In the genomic region with DNA sequence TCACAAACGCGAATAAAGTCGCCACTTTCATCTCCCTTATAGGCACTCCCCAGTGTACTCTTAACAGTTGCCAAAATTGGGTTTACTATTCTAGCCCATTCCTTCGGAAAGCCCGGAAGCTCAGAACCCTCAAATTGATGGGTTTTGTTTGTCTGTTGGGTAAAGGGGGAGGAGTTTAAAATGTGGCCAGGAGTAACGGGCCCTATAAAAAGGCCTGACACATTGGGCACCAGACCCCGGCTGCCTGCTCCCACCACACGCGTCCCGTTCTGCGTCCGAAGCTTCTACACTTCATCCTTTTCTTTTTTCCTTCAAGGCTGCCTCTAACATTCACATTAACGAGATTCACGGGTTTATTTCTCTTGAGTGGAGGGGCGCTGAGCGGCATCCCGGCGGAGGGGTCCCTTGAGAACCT, we compare ENCODE assay signal across 8 cellular contexts. TPM values are rescaled to one million over a fixed set of nuclear protein-coding genes. Genes with fewer than 3 reads are reported as not detected.
DNase-seq lines count a peak whose midpoint lies in the region; ATAC-seq and TF ChIP-seq lines count a peak whose summit lies in the region.

No MANE protein-coding gene starts in this region.

- peaks cover 5% of the 10 kb centered on the region for H3K36me3 Mint-ChIP-seq in IgD-negative memory B cell
- H3K36me3 Mint-ChIP-seq in neural progenitor cell = peaks cover 3% of the 10 kb centered on the region

- H3K4me2 ChIP-seq in neural progenitor cell = peak overlapping the region; percentile 88

- peak overlapping the region; percentile 93 to 98 (median 96) for H3K4me3 Mint-ChIP-seq in IgD-negative memory B cell
- peak overlapping the region; percentile 93 for H3K4me3 Mint-ChIP-seq in neural progenitor cell

- no peak overlapping the region for H3K9ac ChIP-seq in neural progenitor cell

- TF ChIP-seq CTCF in GM12875 (IDR thresholded peaks at IDR 0.05; ENCODE audit: borderline replicate concordance, insufficient read depth, low read depth, low read length) (no peak), choroid plexus epithelial cell (conservative IDR thresholded peaks at IDR 0.05; ENCODE audit: low read depth, low read length) (no peak), neural progenitor cell (IDR thresholded peaks at IDR 0.05) (no peak)

- H3K27me3 Mint-ChIP-seq in IgD-negative memory B cell = no peaks in the 10 kb centered on the region
- no peaks in the 10 kb centered on the region for H3K27me3 Mint-ChIP-seq in neural progenitor cell (ENCODE audit: insufficient read depth, low read depth)

- no peaks in the 10 kb centered on the region for H3K36me3 ChIP-seq in neural progenitor cell

- H3K9me3 ChIP-seq in neural progenitor cell (ENCODE audit: low read depth) = no peaks in the 10 kb centered on the region

- H4K20me1 ChIP-seq in neural progenitor cell (ENCODE audit: low read depth) = peaks cover 27% of the 10 kb centered on the region

- H3K27ac Mint-ChIP-seq in IgD-negative memory B cell = peak overlapping the region; percentile 97 to 99 (median 97)
- no peak overlapping the region for H3K27ac Mint-ChIP-seq in neural progenitor cell

- peak overlapping the region; percentile 86 for H2AFZ ChIP-seq in neural progenitor cell (replicated peaks)

- no peak for ATAC-seq in GM18867 (IDR thresholded peaks at IDR 0.05; ENCODE audit: unreplicated experiment)

- H3K27me3 ChIP-seq in neural progenitor cell = peaks cover 10% of the 10 kb centered on the region

- H3K9me3 Mint-ChIP-seq in IgD-negative memory B cell = no peaks in the 10 kb centered on the region
- no peaks in the 10 kb centered on the region for H3K9me3 Mint-ChIP-seq in neural progenitor cell

- H3K27ac ChIP-seq in neural progenitor cell = no peak overlapping the region

- peaks cover 8% of the 10 kb centered on the region for H3K4me1 ChIP-seq in neural progenitor cell

- H3K4me3 ChIP-seq in GM12875 (ENCODE audit: low read depth, low read length) (peak overlapping the region; percentile 69), choroid plexus epithelial cell (ENCODE audit: low read depth, low read length) (peak overlapping the region; percentile 83), neural progenitor cell (peak overlapping the region; percentile 67)

- peaks cover 27% of the 10 kb centered on the region for H3F3A ChIP-seq in neural progenitor cell (ENCODE audit: low read depth)

- H3K4me1 Mint-ChIP-seq in IgD-negative memory B cell (peaks cover 11 to 22% (median 12%) of the 10 kb centered on the region in 3 donors), neural progenitor cell (peaks cover 14% of the 10 kb centered on the region)

- no peaks in the 10 kb centered on the region for H3K79me2 ChIP-seq in neural progenitor cell (ENCODE audit: low read depth)

- DNase-seq in choroid plexus epithelial cell (ENCODE audit: low read depth) (no peak), neural progenitor cell (ENCODE audit: low spot score) (no peak), HK-2 (ENCODE audit: unreplicated experiment) (no peak), foreskin melanocyte (no peak), SIG-M5 treated with dmso at 0.1 percent for 504 hours (lab: John Stamatoyannopoulos, UW; ENCODE audit: unreplicated experiment) (no peak)

RNA-seq across cellular contexts. Expression of gene NHEJ1, which starts 0.8 kb away (rescaled TPM):
- 22.9 TPM for polyA plus RNA-seq in IgD-negative memory B cell
- 23.9 and 25.5 TPM in 2 replicates for total RNA-seq in neural progenitor cell (ENCODE audit: low replicate concordance)

RNA-seq across cellular contexts. Expression of gene SLC23A3, which starts 10.1 kb away (rescaled TPM):
- 0.63 TPM for polyA plus RNA-seq in IgD-negative memory B cell
- total RNA-seq in neural progenitor cell (ENCODE audit: low replicate concordance) = 0.06 and 1.4 TPM in 2 replicates

RNA-seq across cellular contexts. Expression of gene CNPPD1, which starts 16.9 kb away (rescaled TPM):
- polyA plus RNA-seq in IgD-negative memory B cell = 151 TPM
- 15.8 and 21.8 TPM in 2 replicates for total RNA-seq in neural progenitor cell (ENCODE audit: low replicate concordance)

RNA-seq across cellular contexts. Expression of gene RETREG2, which starts 18.3 kb away (rescaled TPM):
- 55.6 TPM for polyA plus RNA-seq in IgD-negative memory B cell
- total RNA-seq in neural progenitor cell (ENCODE audit: low replicate concordance) = 32.9 and 53.5 TPM in 2 replicates

RNA-seq across cellular contexts. Expression of gene ZFAND2B, which starts 46.8 kb away (rescaled TPM):
- polyA plus RNA-seq in IgD-negative memory B cell = 64.8 TPM
- 13.6 and 23.8 TPM in 2 replicates for total RNA-seq in neural progenitor cell (ENCODE audit: low replicate concordance)
